1 cellular context compared by ENCODE assay signal in the genomic region with DNA sequence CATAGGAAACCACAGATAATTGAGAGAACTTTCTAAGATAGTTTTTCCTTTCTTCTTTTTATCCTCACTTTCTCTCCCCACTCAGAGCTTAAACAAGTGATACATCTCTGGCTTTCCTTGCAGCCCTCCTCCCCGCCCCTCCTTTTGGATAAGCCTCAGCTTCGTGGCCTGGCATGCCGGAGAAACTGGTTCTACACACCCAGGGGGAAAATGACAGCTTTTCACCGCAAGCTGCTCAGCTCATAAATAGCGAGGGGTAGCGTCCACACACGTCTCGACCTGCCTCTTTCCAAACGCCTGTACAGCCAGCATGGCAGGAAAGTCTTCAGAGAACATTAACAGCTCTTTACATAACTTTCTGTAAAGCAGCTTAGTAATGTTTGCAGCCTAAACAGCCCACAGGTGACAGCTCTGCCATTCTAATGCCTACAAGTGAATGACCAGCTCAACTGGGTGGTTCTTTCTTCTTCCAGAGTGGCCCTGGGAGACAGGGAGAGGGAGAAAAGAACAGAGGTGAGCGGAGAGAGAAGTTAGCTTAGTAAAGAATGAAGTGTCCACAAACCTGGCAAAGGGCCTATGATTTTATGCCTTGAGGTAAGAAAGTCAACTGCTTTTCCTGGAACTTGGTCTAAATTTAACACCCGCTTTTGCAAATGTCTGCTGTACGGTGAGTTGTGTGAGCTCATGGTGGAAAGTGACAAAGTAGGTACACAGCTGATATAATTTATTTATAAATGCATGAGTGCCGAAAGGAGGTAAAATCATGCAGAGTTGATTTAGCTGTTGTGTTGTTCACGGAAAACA.
TF ChIP-seq lines count a peak whose summit lies in the region.

No MANE protein-coding gene starts in this region.

TF ChIP-seq in H1, 55 proteins besides CTCF, POLR2A, EP300 and RAD21:
- TF ChIP-seq TBP (IDR thresholded peaks at IDR 0.05; ENCODE audit: low read depth, low read length) (no peak), BCL11A (IDR thresholded peaks at IDR 0.05; ENCODE audit: low read depth in 2 of 2, low read length in 2 of 2) (no peak), PHF8 (conservative IDR thresholded peaks at IDR 0.05; ENCODE audit: low read depth, low read length) (no peak), SP1 (IDR thresholded peaks at IDR 0.05; ENCODE audit: low read depth, low read length) (no peak), RXRA (IDR thresholded peaks at IDR 0.05; ENCODE audit: insufficient read depth, low read depth, low read length) (no peak), CHD2 (IDR thresholded peaks at IDR 0.05; ENCODE audit: low read length) (no peak), ASH2L (IDR thresholded peaks at IDR 0.05; ENCODE audit: low read length) (no peak), RFX5 (IDR thresholded peaks at IDR 0.05; ENCODE audit: borderline replicate concordance, low read depth, low read length) (no peak), SIRT6 (IDR thresholded peaks at IDR 0.05; ENCODE audit: low read length) (no peak), TAF1 (IDR thresholded peaks at IDR 0.05; ENCODE audit: low read depth, low read length) (no peak), BACH1 (IDR thresholded peaks at IDR 0.05; ENCODE audit: low read length) (no peak), FOSL1 (IDR thresholded peaks at IDR 0.05; ENCODE audit: insufficient read depth, low read depth, low read length) (no peak), CEBPB (IDR thresholded peaks at IDR 0.05; ENCODE audit: low read depth, low read length) (no peak), SIX5 (IDR thresholded peaks at IDR 0.05; ENCODE audit: low read depth, low read length) (no peak)
- TF ChIP-seq, protein P1, sequence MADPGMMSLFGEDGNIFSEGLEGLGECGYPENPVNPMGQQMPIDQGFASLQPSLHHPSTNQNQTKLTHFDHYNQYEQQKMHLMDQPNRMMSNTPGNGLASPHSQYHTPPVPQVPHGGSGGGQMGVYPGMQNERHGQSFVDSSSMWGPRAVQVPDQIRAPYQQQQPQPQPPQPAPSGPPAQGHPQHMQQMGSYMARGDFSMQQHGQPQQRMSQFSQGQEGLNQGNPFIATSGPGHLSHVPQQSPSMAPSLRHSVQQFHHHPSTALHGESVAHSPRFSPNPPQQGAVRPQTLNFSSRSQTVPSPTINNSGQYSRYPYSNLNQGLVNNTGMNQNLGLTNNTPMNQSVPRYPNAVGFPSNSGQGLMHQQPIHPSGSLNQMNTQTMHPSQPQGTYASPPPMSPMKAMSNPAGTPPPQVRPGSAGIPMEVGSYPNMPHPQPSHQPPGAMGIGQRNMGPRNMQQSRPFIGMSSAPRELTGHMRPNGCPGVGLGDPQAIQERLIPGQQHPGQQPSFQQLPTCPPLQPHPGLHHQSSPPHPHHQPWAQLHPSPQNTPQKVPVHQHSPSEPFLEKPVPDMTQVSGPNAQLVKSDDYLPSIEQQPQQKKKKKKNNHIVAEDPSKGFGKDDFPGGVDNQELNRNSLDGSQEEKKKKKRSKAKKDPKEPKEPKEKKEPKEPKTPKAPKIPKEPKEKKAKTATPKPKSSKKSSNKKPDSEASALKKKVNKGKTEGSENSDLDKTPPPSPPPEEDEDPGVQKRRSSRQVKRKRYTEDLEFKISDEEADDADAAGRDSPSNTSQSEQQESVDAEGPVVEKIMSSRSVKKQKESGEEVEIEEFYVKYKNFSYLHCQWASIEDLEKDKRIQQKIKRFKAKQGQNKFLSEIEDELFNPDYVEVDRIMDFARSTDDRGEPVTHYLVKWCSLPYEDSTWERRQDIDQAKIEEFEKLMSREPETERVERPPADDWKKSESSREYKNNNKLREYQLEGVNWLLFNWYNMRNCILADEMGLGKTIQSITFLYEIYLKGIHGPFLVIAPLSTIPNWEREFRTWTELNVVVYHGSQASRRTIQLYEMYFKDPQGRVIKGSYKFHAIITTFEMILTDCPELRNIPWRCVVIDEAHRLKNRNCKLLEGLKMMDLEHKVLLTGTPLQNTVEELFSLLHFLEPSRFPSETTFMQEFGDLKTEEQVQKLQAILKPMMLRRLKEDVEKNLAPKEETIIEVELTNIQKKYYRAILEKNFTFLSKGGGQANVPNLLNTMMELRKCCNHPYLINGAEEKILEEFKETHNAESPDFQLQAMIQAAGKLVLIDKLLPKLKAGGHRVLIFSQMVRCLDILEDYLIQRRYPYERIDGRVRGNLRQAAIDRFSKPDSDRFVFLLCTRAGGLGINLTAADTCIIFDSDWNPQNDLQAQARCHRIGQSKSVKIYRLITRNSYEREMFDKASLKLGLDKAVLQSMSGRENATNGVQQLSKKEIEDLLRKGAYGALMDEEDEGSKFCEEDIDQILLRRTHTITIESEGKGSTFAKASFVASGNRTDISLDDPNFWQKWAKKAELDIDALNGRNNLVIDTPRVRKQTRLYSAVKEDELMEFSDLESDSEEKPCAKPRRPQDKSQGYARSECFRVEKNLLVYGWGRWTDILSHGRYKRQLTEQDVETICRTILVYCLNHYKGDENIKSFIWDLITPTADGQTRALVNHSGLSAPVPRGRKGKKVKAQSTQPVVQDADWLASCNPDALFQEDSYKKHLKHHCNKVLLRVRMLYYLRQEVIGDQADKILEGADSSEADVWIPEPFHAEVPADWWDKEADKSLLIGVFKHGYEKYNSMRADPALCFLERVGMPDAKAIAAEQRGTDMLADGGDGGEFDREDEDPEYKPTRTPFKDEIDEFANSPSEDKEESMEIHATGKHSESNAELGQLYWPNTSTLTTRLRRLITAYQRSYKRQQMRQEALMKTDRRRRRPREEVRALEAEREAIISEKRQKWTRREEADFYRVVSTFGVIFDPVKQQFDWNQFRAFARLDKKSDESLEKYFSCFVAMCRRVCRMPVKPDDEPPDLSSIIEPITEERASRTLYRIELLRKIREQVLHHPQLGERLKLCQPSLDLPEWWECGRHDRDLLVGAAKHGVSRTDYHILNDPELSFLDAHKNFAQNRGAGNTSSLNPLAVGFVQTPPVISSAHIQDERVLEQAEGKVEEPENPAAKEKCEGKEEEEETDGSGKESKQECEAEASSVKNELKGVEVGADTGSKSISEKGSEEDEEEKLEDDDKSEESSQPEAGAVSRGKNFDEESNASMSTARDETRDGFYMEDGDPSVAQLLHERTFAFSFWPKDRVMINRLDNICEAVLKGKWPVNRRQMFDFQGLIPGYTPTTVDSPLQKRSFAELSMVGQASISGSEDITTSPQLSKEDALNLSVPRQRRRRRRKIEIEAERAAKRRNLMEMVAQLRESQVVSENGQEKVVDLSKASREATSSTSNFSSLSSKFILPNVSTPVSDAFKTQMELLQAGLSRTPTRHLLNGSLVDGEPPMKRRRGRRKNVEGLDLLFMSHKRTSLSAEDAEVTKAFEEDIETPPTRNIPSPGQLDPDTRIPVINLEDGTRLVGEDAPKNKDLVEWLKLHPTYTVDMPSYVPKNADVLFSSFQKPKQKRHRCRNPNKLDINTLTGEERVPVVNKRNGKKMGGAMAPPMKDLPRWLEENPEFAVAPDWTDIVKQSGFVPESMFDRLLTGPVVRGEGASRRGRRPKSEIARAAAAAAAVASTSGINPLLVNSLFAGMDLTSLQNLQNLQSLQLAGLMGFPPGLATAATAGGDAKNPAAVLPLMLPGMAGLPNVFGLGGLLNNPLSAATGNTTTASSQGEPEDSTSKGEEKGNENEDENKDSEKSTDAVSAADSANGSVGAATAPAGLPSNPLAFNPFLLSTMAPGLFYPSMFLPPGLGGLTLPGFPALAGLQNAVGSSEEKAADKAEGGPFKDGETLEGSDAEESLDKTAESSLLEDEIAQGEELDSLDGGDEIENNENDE (IDR thresholded peaks at IDR 0.05; ENCODE audit: insufficient replicate concordance, low read length), result no peak
- TF ChIP-seq, protein P2, sequence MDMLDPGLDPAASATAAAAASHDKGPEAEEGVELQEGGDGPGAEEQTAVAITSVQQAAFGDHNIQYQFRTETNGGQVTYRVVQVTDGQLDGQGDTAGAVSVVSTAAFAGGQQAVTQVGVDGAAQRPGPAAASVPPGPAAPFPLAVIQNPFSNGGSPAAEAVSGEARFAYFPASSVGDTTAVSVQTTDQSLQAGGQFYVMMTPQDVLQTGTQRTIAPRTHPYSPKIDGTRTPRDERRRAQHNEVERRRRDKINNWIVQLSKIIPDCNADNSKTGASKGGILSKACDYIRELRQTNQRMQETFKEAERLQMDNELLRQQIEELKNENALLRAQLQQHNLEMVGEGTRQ (IDR thresholded peaks at IDR 0.05; ENCODE audit: low read length), result no peak
- TF ChIP-seq, protein P3, sequence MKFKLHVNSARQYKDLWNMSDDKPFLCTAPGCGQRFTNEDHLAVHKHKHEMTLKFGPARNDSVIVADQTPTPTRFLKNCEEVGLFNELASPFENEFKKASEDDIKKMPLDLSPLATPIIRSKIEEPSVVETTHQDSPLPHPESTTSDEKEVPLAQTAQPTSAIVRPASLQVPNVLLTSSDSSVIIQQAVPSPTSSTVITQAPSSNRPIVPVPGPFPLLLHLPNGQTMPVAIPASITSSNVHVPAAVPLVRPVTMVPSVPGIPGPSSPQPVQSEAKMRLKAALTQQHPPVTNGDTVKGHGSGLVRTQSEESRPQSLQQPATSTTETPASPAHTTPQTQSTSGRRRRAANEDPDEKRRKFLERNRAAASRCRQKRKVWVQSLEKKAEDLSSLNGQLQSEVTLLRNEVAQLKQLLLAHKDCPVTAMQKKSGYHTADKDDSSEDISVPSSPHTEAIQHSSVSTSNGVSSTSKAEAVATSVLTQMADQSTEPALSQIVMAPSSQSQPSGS (IDR thresholded peaks at IDR 0.05; ENCODE audit: low read length), result no peak
- TF ChIP-seq, protein P4, sequence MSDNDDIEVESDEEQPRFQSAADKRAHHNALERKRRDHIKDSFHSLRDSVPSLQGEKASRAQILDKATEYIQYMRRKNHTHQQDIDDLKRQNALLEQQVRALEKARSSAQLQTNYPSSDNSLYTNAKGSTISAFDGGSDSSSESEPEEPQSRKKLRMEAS (IDR thresholded peaks at IDR 0.05), result no peak
